In genomic region chr9:91195372-91196012, GRCh38 we compare ENCODE assay signal across 10 cellular contexts.
DNase-seq lines count a peak whose midpoint lies in the region; ATAC-seq and TF ChIP-seq lines count a peak whose summit lies in the region.
"Had no signal": no experiment of that assay in that cellular context is flagged by ENCODE, and none has a peak within 500 bp of the region (broad histone marks: within the 10 kb centered on the region; RNA-seq: fewer than 3 reads in every experiment).

No MANE protein-coding gene starts in this region.

- H3K36me3 ChIP-seq in Loucy (ENCODE audit: insufficient read depth, low read length), result no peaks in the 10 kb centered on the region; the same call in 1 of the 2 replicates
- H3K36me3 ChIP-seq: HAP-1 had no signal

- peaks cover 20% of the 10 kb centered on the region for H3F3A ChIP-seq in Loucy (ENCODE audit: low read depth)

- H3K36me3 Mint-ChIP-seq in activated T-helper 17 cell treated with anti-CD3 and anti-CD28 coated beads, Interleukin-2, amount 50 U/mL, for 72 hours (ENCODE audit: low read depth), result peaks cover 25% of the 10 kb centered on the region
- H3K36me3 Mint-ChIP-seq in T-helper 2 cell treated with Interferon-gamma antibody and Interleukin-4, amounts not matched to agents 5 μg/mL and 100 μg/mL, for 36 hours (ENCODE audit: low read depth), result peaks cover 22% of the 10 kb centered on the region

- H3K4me1 Mint-ChIP-seq in activated T-helper 17 cell treated with anti-CD3 and anti-CD28 coated beads, Interleukin-2, amount 50 U/mL, for 72 hours, result peaks cover 31% of the 10 kb centered on the region
- H3K4me1 Mint-ChIP-seq in T-helper 2 cell treated with Interferon-gamma antibody and Interleukin-4, amounts not matched to agents 5 μg/mL and 100 μg/mL, for 36 hours (ENCODE audit: low read depth), result peaks cover 80% of the 10 kb centered on the region

- DNase-seq in left lobe of liver (ENCODE audit: low spot score), result peak; percentile 66
- DNase-seq in T-helper 2 cell treated with Interferon-gamma antibody and Interleukin-4, amounts not matched to agents 5 μg/mL and 100 μg/mL, for 36 hours (ENCODE audit: low spot score), result no peak
- DNase-seq: OCI-M1 had no signal

- ATAC-seq in activated T-helper 17 cell treated with anti-CD3 and anti-CD28 coated beads, Interleukin-2, amount 50 U/mL, for 72 hours (replicated peaks), result no peak
- peak; percentile 24 for ATAC-seq in left lobe of liver
- no peak for ATAC-seq in GM18870 (IDR thresholded peaks at IDR 0.05; ENCODE audit: unreplicated experiment)
- ATAC-seq in GM21423 (IDR thresholded peaks at IDR 0.05; ENCODE audit: unreplicated experiment), result no peak
- no peak for ATAC-seq in GM21360 (IDR thresholded peaks at IDR 0.05; ENCODE audit: unreplicated experiment)

- no peaks in the 10 kb centered on the region for H3K27me3 ChIP-seq in Loucy (ENCODE audit: insufficient read depth, low read length, poor library complexity, severe bottlenecking)

- H3K79me2 ChIP-seq in Loucy (ENCODE audit: insufficient read depth, low read length), result peaks cover 18% of the 10 kb centered on the region

- H4K20me1 ChIP-seq in Loucy (ENCODE audit: insufficient read depth, low read length, poor library complexity, severe bottlenecking), result no peaks in the 10 kb centered on the region

- H3K4me1 ChIP-seq in Loucy (ENCODE audit: insufficient read depth, low read length, poor library complexity, severe bottlenecking), result peaks cover 69% of the 10 kb centered on the region

- TF ChIP-seq CTCF in Loucy (conservative IDR thresholded peaks at IDR 0.05; ENCODE audit: low read length), result no peak

- no peaks in the 10 kb centered on the region for H3K9me2 ChIP-seq in Loucy (replicated peaks; ENCODE audit: low read depth, low read length)

- H2AFZ ChIP-seq in Loucy (ENCODE audit: low read length), result no peak overlapping the region

- peak overlapping the region; percentile 95 for H3K9ac ChIP-seq in Loucy (ENCODE audit: low read depth, low read length, poor library complexity, severe bottlenecking)

- H3K9me3 Mint-ChIP-seq in activated T-helper 17 cell treated with anti-CD3 and anti-CD28 coated beads, Interleukin-2, amount 50 U/mL, for 72 hours, result no peaks in the 10 kb centered on the region
- peaks cover 13% of the 10 kb centered on the region for H3K9me3 Mint-ChIP-seq in T-helper 2 cell treated with Interferon-gamma antibody and Interleukin-4, amounts not matched to agents 5 μg/mL and 100 μg/mL, for 36 hours

- H3K4me2 ChIP-seq in Loucy (ENCODE audit: low read depth, low read length, poor library complexity, severe bottlenecking), result peak overlapping the region; percentile 82

- H3K27ac Mint-ChIP-seq in activated T-helper 17 cell treated with anti-CD3 and anti-CD28 coated beads, Interleukin-2, amount 50 U/mL, for 72 hours, result peak overlapping the region; percentile 100
- H3K27ac Mint-ChIP-seq in T-helper 2 cell treated with Interferon-gamma antibody and Interleukin-4, amounts not matched to agents 5 μg/mL and 100 μg/mL, for 36 hours, result no peak overlapping the region

- H3K9me3 ChIP-seq in Loucy (ENCODE audit: insufficient read depth, low read depth, low read length), result peaks cover 5% of the 10 kb centered on the region; the same call in 1 of the 2 replicates
- H3K9me3 ChIP-seq: HAP-1 had no signal

- H3K4me3 Mint-ChIP-seq in activated T-helper 17 cell treated with anti-CD3 and anti-CD28 coated beads, Interleukin-2, amount 50 U/mL, for 72 hours, result peak overlapping the region; percentile 87
- H3K4me3 Mint-ChIP-seq in T-helper 2 cell treated with Interferon-gamma antibody and Interleukin-4, amounts not matched to agents 5 μg/mL and 100 μg/mL, for 36 hours, result no peak overlapping the region

- H3K4me3 ChIP-seq in Loucy (ENCODE audit: low read length, poor library complexity, severe bottlenecking) (peak overlapping the region; percentile 77), skin epidermis (no peak overlapping the region)
- H3K4me3 ChIP-seq: HAP-1 had no signal

- H3K27ac ChIP-seq in skin epidermis, result peak overlapping the region in 16 of 21 experiments; percentile 13 to 99 (median 91)

- H3K27me3 Mint-ChIP-seq in activated T-helper 17 cell treated with anti-CD3 and anti-CD28 coated beads, Interleukin-2, amount 50 U/mL, for 72 hours, result no peaks in the 10 kb centered on the region
- H3K27me3 Mint-ChIP-seq in T-helper 2 cell treated with Interferon-gamma antibody and Interleukin-4, amounts not matched to agents 5 μg/mL and 100 μg/mL, for 36 hours (ENCODE audit: low read depth), result no peaks in the 10 kb centered on the region
